17 cellular contexts compared by ENCODE assay signal in genomic region chr1:109782514-109782913, GRCh38. TPM values are rescaled to one million over a fixed set of nuclear protein-coding genes. Genes with fewer than 3 reads are reported as not detected.
DNase-seq lines count a peak whose midpoint lies in the region; ATAC-seq and TF ChIP-seq lines count a peak whose summit lies in the region.
"Had no signal": no experiment of that assay in that cellular context is flagged by ENCODE, and none has a peak within 500 bp of the region (broad histone marks: within the 10 kb centered on the region; RNA-seq: fewer than 3 reads in every experiment).

No MANE protein-coding gene starts in this region.

- ATAC-seq in Panc1 (no peak), GM21390 (IDR thresholded peaks at IDR 0.05; ENCODE audit: unreplicated experiment) (no peak)
- ATAC-seq in stimulated activated effector memory CD8-positive, alpha-beta T cell treated with anti-CD3 and anti-CD28 coated beads, Interleukin-12 subunit alpha, Interleukin-12 subunit beta, amount 100 ng/mL, for 72 hours = no peak
- ATAC-seq: activated CD4-positive, CD25-positive, alpha-beta regulatory T cell treated with anti-CD3 and anti-CD28 coated beads, Interleukin-2, amount 50 U/mL, for 24 hours; activated T-cell treated with anti-CD3 and anti-CD28 coated beads, Interleukin-2, amount 50 U/mL, for 4 hours; stimulated activated naive CD8-positive, alpha-beta T cell treated with anti-CD3 and anti-CD28 coated beads, Interleukin-15, amount 100 ng/mL, for 72 hours had no signal

- peak; percentile 23 for DNase-seq in ELF-1 (ENCODE audit: low read depth, low spot score)
- no peak for DNase-seq in Panc1 (ENCODE audit: low read depth, low spot score)
- peak; percentile 91 for DNase-seq in fibroblast of villous mesenchyme (ENCODE audit: low read depth)
- no peak for DNase-seq in stimulated activated effector memory CD8-positive, alpha-beta T cell treated with anti-CD3 and anti-CD28 coated beads, Interleukin-12 subunit alpha, Interleukin-12 subunit beta, amount 100 ng/mL, for 72 hours (ENCODE audit: low spot score in 2 of 2)
- DNase-seq in mucosa of gallbladder (ENCODE audit: low spot score) = no peak
- DNase-seq in medulla oblongata (ENCODE audit: extremely low spot score) = no peak
- DNase-seq: activated T-cell treated with anti-CD3 and anti-CD28 coated beads, Interleukin-2, amount 50 U/mL, for 4 hours; Caco-2; NCI-H1048; NCI-H524 treated with DMSO at 0.1 percent for 48 hours; stimulated activated naive CD8-positive, alpha-beta T cell treated with anti-CD3 and anti-CD28 coated beads, Interleukin-15, amount 100 ng/mL, for 72 hours had no signal

- intact Hi-C loops in Panc1 (cut with micrococcal nuclease; ENCODE audit: unreplicated experiment) = no loop called here

- H3K4me3 Mint-ChIP-seq in stimulated activated effector memory CD8-positive, alpha-beta T cell treated with anti-CD3 and anti-CD28 coated beads, Interleukin-12 subunit alpha, Interleukin-12 subunit beta, amount 100 ng/mL, for 72 hours = no peak overlapping the region
- H3K4me3 Mint-ChIP-seq: activated T-cell treated with anti-CD3 and anti-CD28 coated beads, Interleukin-2, amount 50 U/mL, for 4 hours; brain; stimulated activated naive CD8-positive, alpha-beta T cell treated with anti-CD3 and anti-CD28 coated beads, Interleukin-15, amount 100 ng/mL, for 72 hours had no signal

- H3K36me3 ChIP-seq in Panc1 (ENCODE audit: control insufficient read depth, insufficient read depth, low read length) = no peaks in the 10 kb centered on the region

- in situ Hi-C loops in Panc1 (cut with HindIII; ENCODE audit: low pct_unique_long_range_greater_than_20kb, low sequenced_read_pairs) = no loop called here

- peaks cover 65% of the 10 kb centered on the region for H3K4me1 ChIP-seq in Panc1 (ENCODE audit: control insufficient read depth, insufficient read depth, low read length)
- H3K4me1 ChIP-seq: Caco-2 had no signal

- H3K9me3 ChIP-seq in Panc1 (ENCODE audit: control insufficient read depth, insufficient read depth, low read depth, low read length) = no peaks in the 10 kb centered on the region

- H3K27ac ChIP-seq in Panc1 (ENCODE audit: low read length) = peak overlapping the region; percentile 93

- H3K4me3 ChIP-seq in Panc1 (ENCODE audit: low read depth in 2 of 2, low read length in 2 of 2) (no peak overlapping the region), fibroblast of villous mesenchyme (ENCODE audit: low read depth, low read length) (no peak overlapping the region)

- peaks cover under 1% of the 10 kb centered on the region for H3K36me3 Mint-ChIP-seq in stimulated activated effector memory CD8-positive, alpha-beta T cell treated with anti-CD3 and anti-CD28 coated beads, Interleukin-12 subunit alpha, Interleukin-12 subunit beta, amount 100 ng/mL, for 72 hours
- H3K36me3 Mint-ChIP-seq: brain had no signal

- H3K27me3 ChIP-seq in Panc1 (ENCODE audit: control insufficient read depth, insufficient read depth, low read length) = no peaks in the 10 kb centered on the region

- CTCF ChIA-PET in Panc1 (lab: Charles Lee) = no interaction called here

- POLR2A ChIA-PET in Panc1 (lab: Charles Lee) = no interaction called here

- no peak for TF ChIP-seq CTCF in Panc1 (IDR thresholded peaks at IDR 0.05)
- TF ChIP-seq CTCF in fibroblast of villous mesenchyme (IDR thresholded peaks at IDR 0.05; ENCODE audit: insufficient read depth, low read depth, low read length) = no peak

- BruUV-seq in Panc1 (replicated peaks; lab: Mats Ljungman, UMichigan) = no TSS peak

- no peaks in the 10 kb centered on the region for H3K9me3 Mint-ChIP-seq in stimulated activated effector memory CD8-positive, alpha-beta T cell treated with anti-CD3 and anti-CD28 coated beads, Interleukin-12 subunit alpha, Interleukin-12 subunit beta, amount 100 ng/mL, for 72 hours
- H3K9me3 Mint-ChIP-seq: activated T-cell treated with anti-CD3 and anti-CD28 coated beads, Interleukin-2, amount 50 U/mL, for 4 hours; stimulated activated naive CD8-positive, alpha-beta T cell treated with anti-CD3 and anti-CD28 coated beads, Interleukin-15, amount 100 ng/mL, for 72 hours had no signal

- H3K27ac Mint-ChIP-seq in stimulated activated effector memory CD8-positive, alpha-beta T cell treated with anti-CD3 and anti-CD28 coated beads, Interleukin-12 subunit alpha, Interleukin-12 subunit beta, amount 100 ng/mL, for 72 hours = peak overlapping the region; percentile 10

- peaks cover 15% of the 10 kb centered on the region for H3K4me1 Mint-ChIP-seq in stimulated activated effector memory CD8-positive, alpha-beta T cell treated with anti-CD3 and anti-CD28 coated beads, Interleukin-12 subunit alpha, Interleukin-12 subunit beta, amount 100 ng/mL, for 72 hours

RNA-seq across cellular contexts. Expression of gene EPS8L3, which starts 18.8 kb away (rescaled TPM):
- total RNA-seq in Panc1 (2021; ENCODE audit: unreplicated experiment) (not detected), fibroblast of villous mesenchyme (not detected in 2 replicates), mucosa of gallbladder (459 TPM)
- polyA plus RNA-seq in Panc1 (2012; ENCODE audit: insufficient read length) = not detected
- total RNA-seq: activated T-cell treated with anti-CD3 and anti-CD28 coated beads, Interleukin-2, amount 50 U/mL, for 4 hours; endothelial cell of umbilical vein; H4; HT1080 had no signal
- polyA plus RNA-seq: endothelial cell of umbilical vein had no signal

RNA-seq across cellular contexts. Expression of gene GSTM3, which starts 41.7 kb away (rescaled TPM):
- total RNA-seq in Panc1 (2021; ENCODE audit: unreplicated experiment) (93.1 TPM), fibroblast of villous mesenchyme (84.7 and 104 TPM in 2 replicates), mucosa of gallbladder (40.6 TPM)
- 78.4 TPM for polyA plus RNA-seq in Panc1 (2012; ENCODE audit: insufficient read length)

Comparison
In these comparisons a context has a peak if more than half of its experiments do, and no peak if none do; other contexts are left out.
1. DNase-seq: peak in ELF-1 (single experiment) and fibroblast of villous mesenchyme (single experiment); none in Panc1 (single experiment), stimulated activated effector memory CD8-positive, alpha-beta T cell treated with anti-CD3 and anti-CD28 coated beads, Interleukin-12 subunit alpha, Interleukin-12 subunit beta, amount 100 ng/mL, for 72 hours (0 of 2), mucosa of gallbladder (single experiment) and medulla oblongata (single experiment).
2. RNA of gene EPS8L3, which starts 18.8 kb away (total RNA-seq): 459 TPM in mucosa of gallbladder (single experiment); not detected in Panc1 (single experiment) and not detected in fibroblast of villous mesenchyme; every median in the first group is over 100 times any median in the second.